1 cellular context compared by ENCODE assay signal in genomic region chr2:135337066-135337465, GRCh38.
TF ChIP-seq lines count a peak whose summit lies in the region.

No MANE protein-coding gene starts in this region.

TF ChIP-seq in HepG2, 621 proteins besides CTCF, POLR2A, EP300 and RAD21 (continued from another document):
- TF ChIP-seq NR2F6 (IDR thresholded peaks at IDR 0.05) (no peak), NR2F6 (CRISPR knock-in tag; IDR thresholded peaks at IDR 0.05) (no peak), ZNF563 (CRISPR knock-in tag; IDR thresholded peaks at IDR 0.05) (no peak), NRL (CRISPR knock-in tag; IDR thresholded peaks at IDR 0.05; ENCODE audit: borderline replicate concordance) (no peak)
